Comparison of ENCODE assay signal across 22 cellular contexts in genomic region chr7:85866540-85866939, GRCh38.
DNase-seq lines count a peak whose midpoint lies in the region; ATAC-seq, FAIRE-seq and TF ChIP-seq lines count a peak whose summit lies in the region.
"Had no signal": no experiment of that assay in that cellular context is flagged by ENCODE, and none has a peak within 500 bp of the region (broad histone marks: within the 10 kb centered on the region; RNA-seq: fewer than 3 reads in every experiment).

No MANE protein-coding gene starts in this region.

- H3K27ac Mint-ChIP-seq in chondrocyte (ENCODE audit: unreplicated experiment), result no peak overlapping the region
- no peak overlapping the region for H3K27ac Mint-ChIP-seq in naive thymus-derived CD4-positive, alpha-beta T cell
- H3K27ac Mint-ChIP-seq: B cell; CD4-positive, alpha-beta T cell; CD8-positive, alpha-beta T cell had no signal

- H3K36me3 ChIP-seq in kidney (ENCODE audit: control insufficient read depth in 1 of 2, insufficient read depth in 2 of 2, low read length in 2 of 2) (no peaks in the 10 kb centered on the region), WERI-Rb-1 (no peaks in the 10 kb centered on the region)
- no peaks in the 10 kb centered on the region for H3K36me3 ChIP-seq in naive thymus-derived CD4-positive, alpha-beta T cell (ENCODE audit: control insufficient read depth in 2 of 3, insufficient read depth in 3 of 3, low read length in 3 of 3)
- H3K36me3 ChIP-seq: BLaER1 treated with 17β-estradiol and CSF1 and Interleukin-3, amounts not matched to agents 10 nM and 100 nM had no signal

- CTCF ChIA-PET in naive thymus-derived CD4-positive, alpha-beta T cell (lab: Charles Lee), result no interaction called here

- intact Hi-C loops in kidney (cut with DNase I), result no loop called here
- intact Hi-C loops in posterior vena cava (cut with DNase I), result no loop called here
- intact Hi-C loops in naive thymus-derived CD4-positive, alpha-beta T cell (cut with micrococcal nuclease), result no loop called here

- no peak for ATAC-seq in naive thymus-derived CD4-positive, alpha-beta T cell
- ATAC-seq: A549; CD8-positive, alpha-beta T cell had no signal

- H3K27ac ChIP-seq in kidney (ENCODE audit: low read depth in 2 of 2, low read length in 2 of 2) (no peak overlapping the region), WERI-Rb-1 (no peak overlapping the region)
- H3K27ac ChIP-seq in naive thymus-derived CD4-positive, alpha-beta T cell (ENCODE audit: low read depth, low read length), result no peak overlapping the region
- H3K27ac ChIP-seq: 22Rv1; A549; BLaER1 treated with 17β-estradiol and CSF1 and Interleukin-3, amounts not matched to agents 10 nM and 100 nM; C4-2B had no signal

- no peaks in the 10 kb centered on the region for H3K27me3 Mint-ChIP-seq in chondrocyte (ENCODE audit: low read depth)
- no peaks in the 10 kb centered on the region for H3K27me3 Mint-ChIP-seq in naive thymus-derived CD4-positive, alpha-beta T cell
- H3K27me3 Mint-ChIP-seq: B cell; CD4-positive, alpha-beta T cell had no signal

- no peak for FAIRE-seq in kidney (lab: Jason Lieb, UNC)
- FAIRE-seq: A549, D721Med, G401.6, GM12891, GM19239 had no signal

- POLR2A ChIA-PET in naive thymus-derived CD4-positive, alpha-beta T cell (lab: Charles Lee), result no interaction called here

- peaks cover 37% of the 10 kb centered on the region for H3K9me3 Mint-ChIP-seq in chondrocyte (ENCODE audit: low read depth)
- peaks cover 3 to 29% (median 10%) of the 10 kb centered on the region in 11 donors for H3K9me3 Mint-ChIP-seq in naive thymus-derived CD4-positive, alpha-beta T cell

- TF ChIP-seq CTCF in chondrocyte (IDR thresholded peaks at IDR 0.05), result no peak
- no peak for TF ChIP-seq CTCF in kidney (IDR thresholded peaks at IDR 0.05; ENCODE audit: borderline replicate concordance, extremely low read depth, insufficient read depth)
- no peak for TF ChIP-seq CTCF in WERI-Rb-1 (IDR thresholded peaks at IDR 0.05; ENCODE audit: low read depth, low read length)

- H3K4me3 ChIP-seq in kidney (ENCODE audit: low read length in 2 of 2), result no peak overlapping the region
- H3K4me3 ChIP-seq in WERI-Rb-1 (ENCODE audit: low read depth, low read length), result no peak overlapping the region
- no peak overlapping the region for H3K4me3 ChIP-seq in naive thymus-derived CD4-positive, alpha-beta T cell (ENCODE audit: low read length)
- H3K4me3 ChIP-seq: A549; BLaER1 treated with 17β-estradiol and CSF1 and Interleukin-3, amounts not matched to agents 10 nM and 100 nM had no signal

- H3K9me3 ChIP-seq in kidney (ENCODE audit: control insufficient read depth in 1 of 2, low read length in 2 of 2) (no peaks in the 10 kb centered on the region), WERI-Rb-1 (ENCODE audit: severe bottlenecking) (no peaks in the 10 kb centered on the region)
- H3K9me3 ChIP-seq in naive thymus-derived CD4-positive, alpha-beta T cell (ENCODE audit: control insufficient read depth in 2 of 3, low read length in 3 of 3), result peaks cover 0 to 6% (median 0%) of the 10 kb centered on the region in 3 experiments
- H3K9me3 ChIP-seq: A549 had no signal

- peaks cover 6% of the 10 kb centered on the region for H3K4me1 Mint-ChIP-seq in chondrocyte (ENCODE audit: low read depth)
- no peaks in the 10 kb centered on the region for H3K4me1 Mint-ChIP-seq in naive thymus-derived CD4-positive, alpha-beta T cell
- H3K4me1 Mint-ChIP-seq: B cell had no signal

- H3K27me3 ChIP-seq in WERI-Rb-1 (ENCODE audit: insufficient read depth, low read depth, severe bottlenecking), result no peaks in the 10 kb centered on the region
- no peaks in the 10 kb centered on the region for H3K27me3 ChIP-seq in naive thymus-derived CD4-positive, alpha-beta T cell (ENCODE audit: control insufficient read depth in 2 of 2, insufficient read depth in 2 of 2, low read length in 2 of 2)
- H3K27me3 ChIP-seq: BLaER1 treated with 17β-estradiol and CSF1 and Interleukin-3, amounts not matched to agents 10 nM and 100 nM had no signal

- H3K4me1 ChIP-seq in kidney (ENCODE audit: control insufficient read depth in 1 of 2, insufficient read depth in 1 of 2, low read depth in 1 of 2, low read length in 2 of 2), result no peaks in the 10 kb centered on the region
- H3K4me1 ChIP-seq in naive thymus-derived CD4-positive, alpha-beta T cell (ENCODE audit: control insufficient read depth in 2 of 2, insufficient read depth in 2 of 2, low read length in 2 of 2), result no peaks in the 10 kb centered on the region
- H3K4me1 ChIP-seq: A549, Caco-2 had no signal

- DNase-seq in chondrocyte (ENCODE audit: low spot score) (peak; percentile 40), kidney (peak; percentile 32), posterior vena cava (ENCODE audit: low spot score) (peak; percentile 68), WERI-Rb-1 (no peak), cerebellar cortex (ENCODE audit: low spot score) (no peak)
- DNase-seq in naive thymus-derived CD4-positive, alpha-beta T cell, result no peak
- DNase-seq: AML-193; Caco-2; Calu3; CD4-positive, alpha-beta T cell; CD8-positive, alpha-beta T cell; DMS79 treated with DMSO at 0.1 percent for 48 hours; GF-D8 had no signal

- H3K4me3 Mint-ChIP-seq in chondrocyte (ENCODE audit: unreplicated experiment), result no peak overlapping the region
- H3K4me3 Mint-ChIP-seq in naive thymus-derived CD4-positive, alpha-beta T cell, result no peak overlapping the region
- H3K4me3 Mint-ChIP-seq: B cell; CD4-positive, alpha-beta T cell; CD8-positive, alpha-beta T cell had no signal

- H3K36me3 Mint-ChIP-seq in chondrocyte (ENCODE audit: low read depth), result peaks cover 8% of the 10 kb centered on the region
- peaks cover 0 to 7% (median 0%) of the 10 kb centered on the region in 5 donors for H3K36me3 Mint-ChIP-seq in naive thymus-derived CD4-positive, alpha-beta T cell
- H3K36me3 Mint-ChIP-seq: CD8-positive, alpha-beta T cell had no signal

- H3K9ac ChIP-seq in kidney (ENCODE audit: low read length in 2 of 2), result no peak overlapping the region
- H3K9ac ChIP-seq: BLaER1 treated with 17β-estradiol and CSF1 and Interleukin-3, amounts not matched to agents 10 nM and 100 nM had no signal

Comparison
In these comparisons a context has a peak if more than half of its experiments do, and no peak if none do; other contexts are left out.
1. DNase-seq: peak in chondrocyte (single experiment), kidney (single experiment) and posterior vena cava (single experiment); none in WERI-Rb-1 (single experiment), naive thymus-derived CD4-positive, alpha-beta T cell (0 of 9) and cerebellar cortex (single experiment).